In the genomic region with DNA sequence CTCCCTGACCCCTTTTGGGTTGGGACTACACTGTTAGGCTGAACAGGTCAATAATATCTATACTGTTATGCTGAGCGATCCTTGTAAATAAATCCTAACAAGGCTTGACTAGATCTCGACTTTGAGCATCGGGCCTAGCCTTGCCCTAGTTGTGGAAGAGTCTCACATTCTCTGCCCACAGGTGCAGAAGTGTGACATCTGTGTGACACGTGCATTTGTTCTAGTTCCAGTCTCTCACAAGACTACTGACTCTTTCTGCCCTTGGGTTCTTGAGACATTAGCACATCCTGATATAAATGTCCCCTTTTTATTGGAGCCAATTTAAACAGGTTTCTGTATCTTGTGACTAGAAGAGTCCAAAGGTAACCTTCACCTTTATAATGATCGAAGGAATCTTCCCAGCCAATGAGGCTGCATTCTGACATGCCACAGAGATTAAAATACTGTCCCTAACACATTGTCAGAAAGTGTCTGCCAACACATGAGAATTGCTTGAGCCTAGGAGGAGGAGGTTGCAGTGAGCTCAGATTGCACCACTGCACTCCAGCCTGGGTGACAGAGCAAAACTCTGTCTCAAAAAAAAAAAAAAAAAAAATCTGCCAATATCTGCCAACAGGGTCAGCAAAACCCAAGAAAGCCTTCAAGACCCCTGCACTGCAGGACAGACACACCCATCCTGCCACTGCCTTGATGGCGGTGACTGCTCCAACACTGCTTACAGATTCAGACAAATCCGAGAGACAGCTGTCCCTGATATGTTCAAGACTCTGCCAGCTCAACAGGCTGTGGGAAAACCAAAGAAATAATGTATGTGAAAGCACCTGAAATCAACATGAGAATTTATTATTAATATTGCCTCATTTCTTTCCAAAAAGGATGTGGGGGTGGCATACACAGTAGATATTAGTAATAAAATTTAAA, we compare ENCODE assay signal across 1 cellular context.
TF ChIP-seq lines count a peak whose summit lies in the region.

No MANE protein-coding gene starts in this region.

TF ChIP-seq in HCT116, 20 proteins besides CTCF, POLR2A, EP300 and RAD21 (continued from another document):
- TF ChIP-seq, protein P1, sequence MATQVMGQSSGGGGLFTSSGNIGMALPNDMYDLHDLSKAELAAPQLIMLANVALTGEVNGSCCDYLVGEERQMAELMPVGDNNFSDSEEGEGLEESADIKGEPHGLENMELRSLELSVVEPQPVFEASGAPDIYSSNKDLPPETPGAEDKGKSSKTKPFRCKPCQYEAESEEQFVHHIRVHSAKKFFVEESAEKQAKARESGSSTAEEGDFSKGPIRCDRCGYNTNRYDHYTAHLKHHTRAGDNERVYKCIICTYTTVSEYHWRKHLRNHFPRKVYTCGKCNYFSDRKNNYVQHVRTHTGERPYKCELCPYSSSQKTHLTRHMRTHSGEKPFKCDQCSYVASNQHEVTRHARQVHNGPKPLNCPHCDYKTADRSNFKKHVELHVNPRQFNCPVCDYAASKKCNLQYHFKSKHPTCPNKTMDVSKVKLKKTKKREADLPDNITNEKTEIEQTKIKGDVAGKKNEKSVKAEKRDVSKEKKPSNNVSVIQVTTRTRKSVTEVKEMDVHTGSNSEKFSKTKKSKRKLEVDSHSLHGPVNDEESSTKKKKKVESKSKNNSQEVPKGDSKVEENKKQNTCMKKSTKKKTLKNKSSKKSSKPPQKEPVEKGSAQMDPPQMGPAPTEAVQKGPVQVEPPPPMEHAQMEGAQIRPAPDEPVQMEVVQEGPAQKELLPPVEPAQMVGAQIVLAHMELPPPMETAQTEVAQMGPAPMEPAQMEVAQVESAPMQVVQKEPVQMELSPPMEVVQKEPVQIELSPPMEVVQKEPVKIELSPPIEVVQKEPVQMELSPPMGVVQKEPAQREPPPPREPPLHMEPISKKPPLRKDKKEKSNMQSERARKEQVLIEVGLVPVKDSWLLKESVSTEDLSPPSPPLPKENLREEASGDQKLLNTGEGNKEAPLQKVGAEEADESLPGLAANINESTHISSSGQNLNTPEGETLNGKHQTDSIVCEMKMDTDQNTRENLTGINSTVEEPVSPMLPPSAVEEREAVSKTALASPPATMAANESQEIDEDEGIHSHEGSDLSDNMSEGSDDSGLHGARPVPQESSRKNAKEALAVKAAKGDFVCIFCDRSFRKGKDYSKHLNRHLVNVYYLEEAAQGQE (IDR thresholded peaks at IDR 0.05; ENCODE audit: low read depth) = no peak
- TF ChIP-seq CBX3 (IDR thresholded peaks at IDR 0.05; ENCODE audit: low read depth) = no peak
- TF ChIP-seq, protein P2, sequence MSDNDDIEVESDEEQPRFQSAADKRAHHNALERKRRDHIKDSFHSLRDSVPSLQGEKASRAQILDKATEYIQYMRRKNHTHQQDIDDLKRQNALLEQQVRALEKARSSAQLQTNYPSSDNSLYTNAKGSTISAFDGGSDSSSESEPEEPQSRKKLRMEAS (IDR thresholded peaks at IDR 0.05) = no peak
